Comparison of ENCODE assay signal across 8 cellular contexts in the genomic region with DNA sequence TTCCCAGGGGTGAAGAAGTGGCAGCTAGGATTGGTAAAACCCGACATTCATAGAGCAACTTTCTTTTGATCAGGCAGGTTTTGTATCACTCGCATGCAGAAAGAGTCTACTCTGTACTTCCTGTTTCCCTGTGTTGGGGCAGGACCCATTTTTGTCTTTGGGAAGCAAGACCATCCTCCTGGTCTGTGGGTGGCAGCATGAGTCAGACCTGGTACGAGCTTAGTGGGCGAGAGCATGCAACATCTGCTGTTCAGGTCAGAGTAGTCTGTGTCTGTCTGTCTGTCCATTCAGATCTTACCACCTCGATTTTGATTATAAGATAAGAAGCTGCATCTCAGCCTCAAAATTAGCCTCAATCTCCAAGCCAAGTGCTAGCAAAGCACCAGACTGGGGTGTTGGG.
A peak's percentile ranks its signal among the peaks of the same experiment; 100 is the strongest.
DNase-seq lines count a peak whose midpoint lies in the region; ATAC-seq and TF ChIP-seq lines count a peak whose summit lies in the region.

No MANE protein-coding gene starts in this region.

- peak; percentile 78 for DNase-seq in activated CD4-positive, alpha-beta T cell treated with anti-CD3 and anti-CD28 coated beads for 36 hours
- DNase-seq in activated CD4-positive, alpha-beta T cell treated with anti-CD3 and anti-CD28 coated beads for 1 hour: no peak
- DNase-seq in activated CD4-positive, CD25-positive, alpha-beta regulatory T cell treated with anti-CD3 and anti-CD28 coated beads, Interleukin-2, amount 50 U/mL, for 72 hours: peak; percentile 39
- DNase-seq in foreskin keratinocyte: peak; percentile 18 to 50
- DNase-seq in stimulated activated naive CD8-positive, alpha-beta T cell treated with anti-CD3 and anti-CD28 coated beads, Interleukin-15, amount 100 ng/mL, for 72 hours: peak in 1 of 2 donors; percentile 68
- DNase-seq in uterus: no peak
- no peak for DNase-seq in dedifferentiated amniotic fluid mesenchymal stem cell (ENCODE audit: extremely low spot score)

- no peaks in the 10 kb centered on the region for H3K36me3 ChIP-seq in uterus

- peak overlapping the region; percentile 66 for H3K27ac Mint-ChIP-seq in activated CD4-positive, alpha-beta T cell treated with anti-CD3 and anti-CD28 coated beads for 36 hours
- H3K27ac Mint-ChIP-seq in stimulated activated naive CD8-positive, alpha-beta T cell treated with anti-CD3 and anti-CD28 coated beads, Interleukin-15, amount 100 ng/mL, for 72 hours: peak overlapping the region; percentile 82 to 84

- TF ChIP-seq POLR2A in uterus (IDR thresholded peaks at IDR 0.05): no peak

- H3K27me3 ChIP-seq in foreskin keratinocyte: no peaks in the 10 kb centered on the region
- no peaks in the 10 kb centered on the region for H3K27me3 ChIP-seq in uterus

- H3K27ac ChIP-seq in foreskin keratinocyte: no peak overlapping the region
- H3K27ac ChIP-seq in uterus: no peak overlapping the region

- POLR2A ChIA-PET in activated CD4-positive, alpha-beta T cell treated with anti-CD3 and anti-CD28 coated beads for 36 hours (lab: Charles Lee): interaction anchor here (0.6 kb wide), 1 partner anchor 1393 kb away, joined by 6 read pairs; no protein-coding TSS in a partner anchor

- peaks cover 76% of the 10 kb centered on the region for H3K4me1 Mint-ChIP-seq in activated CD4-positive, alpha-beta T cell treated with anti-CD3 and anti-CD28 coated beads for 36 hours
- H3K4me1 Mint-ChIP-seq in stimulated activated naive CD8-positive, alpha-beta T cell treated with anti-CD3 and anti-CD28 coated beads, Interleukin-15, amount 100 ng/mL, for 72 hours: peaks cover 81% of the 10 kb centered on the region

- peak; percentile 82 for ATAC-seq in activated CD4-positive, alpha-beta T cell treated with anti-CD3 and anti-CD28 coated beads for 36 hours
- ATAC-seq in foreskin keratinocyte (peak; percentile 81), GM21390 (IDR thresholded peaks at IDR 0.05; ENCODE audit: unreplicated experiment) (no peak)
- peak; percentile 92 for ATAC-seq in stimulated activated naive CD8-positive, alpha-beta T cell treated with anti-CD3 and anti-CD28 coated beads, Interleukin-15, amount 100 ng/mL, for 72 hours

- peaks cover 5% of the 10 kb centered on the region for H3K36me3 Mint-ChIP-seq in activated CD4-positive, alpha-beta T cell treated with anti-CD3 and anti-CD28 coated beads for 36 hours (ENCODE audit: low read depth)

- intact Hi-C loops in activated CD4-positive, alpha-beta T cell treated with anti-CD3 and anti-CD28 coated beads for 36 hours (cut with DNase I, micrococcal nuclease): loop anchor here (5.0 to 10.0 kb wide), 2 partner anchors 87 to 335 kb away; no protein-coding TSS in a partner anchor
- intact Hi-C loops in uterus (cut with DNase I; ENCODE audit: low total_unique reads): no loop called here

- H3K4me1 ChIP-seq in foreskin keratinocyte (peaks cover 9% of the 10 kb centered on the region), uterus (no peaks in the 10 kb centered on the region)

- no peaks in the 10 kb centered on the region for H3K9me3 Mint-ChIP-seq in activated CD4-positive, alpha-beta T cell treated with anti-CD3 and anti-CD28 coated beads for 36 hours (ENCODE audit: low read depth)
- no peaks in the 10 kb centered on the region for H3K9me3 Mint-ChIP-seq in stimulated activated naive CD8-positive, alpha-beta T cell treated with anti-CD3 and anti-CD28 coated beads, Interleukin-15, amount 100 ng/mL, for 72 hours

- CTCF ChIA-PET in activated CD4-positive, alpha-beta T cell treated with anti-CD3 and anti-CD28 coated beads for 36 hours (lab: Charles Lee): interaction anchor here (0.6 to 2.0 kb wide), 5 partner anchors 9 to 121 kb away, joined by 3 to 11 read pairs (median 3); no protein-coding TSS in a partner anchor

- H3K4me3 Mint-ChIP-seq in activated CD4-positive, alpha-beta T cell treated with anti-CD3 and anti-CD28 coated beads for 36 hours: no peak overlapping the region
- H3K4me3 Mint-ChIP-seq in stimulated activated naive CD8-positive, alpha-beta T cell treated with anti-CD3 and anti-CD28 coated beads, Interleukin-15, amount 100 ng/mL, for 72 hours: peak overlapping the region; percentile 49 to 52

- H3K27me3 Mint-ChIP-seq in activated CD4-positive, alpha-beta T cell treated with anti-CD3 and anti-CD28 coated beads for 36 hours: no peaks in the 10 kb centered on the region
- no peaks in the 10 kb centered on the region for H3K27me3 Mint-ChIP-seq in stimulated activated naive CD8-positive, alpha-beta T cell treated with anti-CD3 and anti-CD28 coated beads, Interleukin-15, amount 100 ng/mL, for 72 hours

- H3K9me3 ChIP-seq in uterus: no peaks in the 10 kb centered on the region

- peak; percentile 6 for TF ChIP-seq CTCF in foreskin keratinocyte (conservative IDR thresholded peaks at IDR 0.05)
- TF ChIP-seq CTCF in uterus (IDR thresholded peaks at IDR 0.05): no peak

- H3K4me3 ChIP-seq in uterus: no peak overlapping the region

Comparison
In these comparisons a context has a peak if more than half of its experiments do, and no peak if none do; other contexts are left out.
1. DNase-seq: peak in activated CD4-positive, alpha-beta T cell treated with anti-CD3 and anti-CD28 coated beads for 36 hours (single experiment), activated CD4-positive, CD25-positive, alpha-beta regulatory T cell treated with anti-CD3 and anti-CD28 coated beads, Interleukin-2, amount 50 U/mL, for 72 hours (single experiment) and foreskin keratinocyte (2 of 2); none in activated CD4-positive, alpha-beta T cell treated with anti-CD3 and anti-CD28 coated beads for 1 hour (single experiment), uterus (0 of 2) and dedifferentiated amniotic fluid mesenchymal stem cell (single experiment).